In the genomic region with DNA sequence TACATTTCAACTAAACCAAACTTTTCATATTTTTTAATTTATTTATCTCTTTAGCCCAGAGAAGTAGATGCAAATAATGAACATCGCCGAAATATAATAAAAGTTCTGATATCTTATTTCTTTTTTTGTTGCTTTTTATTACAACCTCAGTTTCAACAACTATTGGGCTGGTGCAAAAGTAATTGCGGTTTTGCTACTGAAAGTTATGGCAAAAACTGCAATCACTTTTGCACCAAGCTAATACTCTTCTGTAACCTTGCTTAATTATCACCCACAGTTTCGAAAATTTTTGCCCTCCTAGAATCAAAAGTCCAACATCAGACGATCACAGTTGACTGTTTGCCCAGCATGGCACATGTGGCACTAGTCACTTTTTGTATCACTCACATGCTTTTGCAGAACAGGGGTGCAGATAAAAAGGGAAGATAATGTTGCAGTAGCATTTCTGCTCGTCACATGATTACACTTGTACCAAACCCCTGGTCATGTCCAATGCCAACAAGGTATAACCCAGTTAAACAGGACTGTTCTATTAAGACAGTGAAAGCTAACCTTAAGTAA, we compare ENCODE assay signal across 31 cellular contexts.
"Had no signal": no experiment of that assay in that cellular context is flagged by ENCODE, and none has a peak within 500 bp of the region (broad histone marks: within the 10 kb centered on the region; RNA-seq: fewer than 3 reads in every experiment).

No MANE protein-coding gene starts in this region.

- H3K36me3 ChIP-seq: heart left ventricle, left ventricle myocardium inferior, neural progenitor cell, neutrophil, ovary, prostate gland, sigmoid colon, tibial nerve, uterus had no signal

- DNase-seq: heart left ventricle; hypothalamus; islet precursor cell; kidney glomerular epithelial cell; left colon; left ventricle myocardium inferior; mesendoderm; naive B cell; natural killer cell; nephron progenitor cell; occipital lobe; ovary; posterior cingulate gyrus; retina; sigmoid colon; stimulated activated CD4-positive, alpha-beta T cell treated with anti-CD3 and anti-CD28 coated beads, Interleukin-1b, Interleukin-23, amount 100 ng/mL, for 48 hours; stimulated activated CD4-positive, alpha-beta T cell treated with anti-CD3 and anti-CD28 coated beads, Interleukin-2, amount 100 ng/mL, for 48 hours; stimulated activated CD4-positive, alpha-beta T cell treated with anti-CD3 and anti-CD28 coated beads, Interleukin-4, amount 100 ng/mL, for 4 hours; stimulated activated CD8-positive, alpha-beta memory T cell treated with anti-CD3 and anti-CD28 coated beads, Interleukin-4, amount 100 ng/mL, for 48 hours; stimulated activated naive CD4-positive, alpha-beta T cell treated with Interleukin-2 at 50 U/mL for 16 hours; stimulated activated naive CD8-positive, alpha-beta T cell treated with anti-CD3 and anti-CD28 coated beads, Interleukin-15, amount 100 ng/mL, for 72 hours; substantia nigra; uterus had no signal

- H3K27me3 ChIP-seq: heart left ventricle, neural progenitor cell, neutrophil, ovary, sigmoid colon, tibial nerve, uterus had no signal

- H3K9me3 ChIP-seq: left ventricle myocardium inferior, neutrophil, ovary, prostate gland, sigmoid colon, tibial nerve, uterus had no signal

- H2AFZ ChIP-seq: neural progenitor cell had no signal

- H3K9ac ChIP-seq: neural progenitor cell had no signal

- H3K27ac ChIP-seq: heart left ventricle, left ventricle myocardium inferior, neural progenitor cell, neutrophil, ovary, prostate gland, sigmoid colon, tibial nerve, uterus had no signal

- H3K4me1 ChIP-seq: heart left ventricle, left ventricle myocardium inferior, neural progenitor cell, prostate gland, sigmoid colon, tibial nerve, uterus had no signal

- H3K4me2 ChIP-seq: neural progenitor cell, smooth muscle cell had no signal

- ATAC-seq: heart left ventricle; left colon; natural killer cell; right cardiac atrium; stimulated activated memory B cell treated with anti-CD40 and anti-IgM and Interleukin-4, amounts not matched to agents 10 μg/mL and 1 μg/mL and 100 μg/mL, for 72 hours; stimulated activated naive CD8-positive, alpha-beta T cell treated with anti-CD3 and anti-CD28 coated beads, Interleukin-15, amount 100 ng/mL, for 72 hours had no signal

- H3K4me3 ChIP-seq: heart left ventricle, left ventricle myocardium inferior, lung, neural progenitor cell, ovary, prostate gland, sigmoid colon, smooth muscle cell, tibial nerve, uterus had no signal
